ENCODE assay signal across 13 cellular contexts in genomic region chr15:80090879-80091503, GRCh38. TPM values are rescaled to one million over a fixed set of nuclear protein-coding genes. Genes with fewer than 3 reads are reported as not detected.
A peak's percentile ranks its signal among the peaks of the same experiment; 100 is the strongest.
DNase-seq lines count a peak whose midpoint lies in the region; ATAC-seq and TF ChIP-seq lines count a peak whose summit lies in the region.
"Had no signal": no experiment of that assay in that cellular context is flagged by ENCODE, and none has a peak within 500 bp of the region (broad histone marks: within the 10 kb centered on the region; RNA-seq: fewer than 3 reads in every experiment).

No MANE protein-coding gene starts in this region.

- H3K27me3 Mint-ChIP-seq in endothelial cell (ENCODE audit: unreplicated experiment) = no peaks in the 10 kb centered on the region
- no peaks in the 10 kb centered on the region for H3K27me3 Mint-ChIP-seq in activated naive CD4-positive, alpha-beta T cell treated with anti-CD3 and anti-CD28 coated beads for 36 hours (ENCODE audit: low read depth)

- H3K27me3 ChIP-seq in smooth muscle cell (ENCODE audit: low read depth) = no peaks in the 10 kb centered on the region

- no peaks in the 10 kb centered on the region for H3F3A ChIP-seq in smooth muscle cell (ENCODE audit: low read depth)

- no peaks in the 10 kb centered on the region for H3K9me3 Mint-ChIP-seq in endothelial cell (ENCODE audit: unreplicated experiment)
- H3K9me3 Mint-ChIP-seq in activated naive CD4-positive, alpha-beta T cell treated with anti-CD3 and anti-CD28 coated beads for 36 hours = no peaks in the 10 kb centered on the region

- no peak overlapping the region for H3K4me3 Mint-ChIP-seq in endothelial cell (ENCODE audit: unreplicated experiment)
- H3K4me3 Mint-ChIP-seq in activated naive CD4-positive, alpha-beta T cell treated with anti-CD3 and anti-CD28 coated beads for 36 hours = no peak overlapping the region

- intact Hi-C loops in left ventricle myocardium superior (cut with micrococcal nuclease) = no loop called here
- intact Hi-C loops in activated naive CD4-positive, alpha-beta T cell treated with anti-CD3 and anti-CD28 coated beads for 36 hours (cut with micrococcal nuclease) = no loop called here

- no peaks in the 10 kb centered on the region for H3K9me3 ChIP-seq in smooth muscle cell (replicated peaks; ENCODE audit: low read depth)

- peaks cover 93% of the 10 kb centered on the region for H3K79me2 ChIP-seq in smooth muscle cell (ENCODE audit: low read depth)

- H3K4me3 ChIP-seq in smooth muscle cell = no peak overlapping the region

- H3K27ac Mint-ChIP-seq in endothelial cell (ENCODE audit: unreplicated experiment) = no peak overlapping the region
- no peak overlapping the region for H3K27ac Mint-ChIP-seq in activated naive CD4-positive, alpha-beta T cell treated with anti-CD3 and anti-CD28 coated beads for 36 hours

- no peaks in the 10 kb centered on the region for H3K4me1 ChIP-seq in smooth muscle cell (ENCODE audit: low read depth)

- TF ChIP-seq CTCF in endothelial cell (IDR thresholded peaks at IDR 0.05; ENCODE audit: unreplicated experiment) (peak; percentile 74), smooth muscle cell (IDR thresholded peaks at IDR 0.05; ENCODE audit: borderline replicate concordance, insufficient read depth, poor library complexity, severe bottlenecking) (peak; percentile 38)

- peak; percentile 34 for DNase-seq in SIG-M5 treated with dmso at 0.1 percent for 504 hours (lab: John Stamatoyannopoulos, UW; ENCODE audit: unreplicated experiment)
- no peak for DNase-seq in SIG-M5 (lab: John Stamatoyannopoulos, UW)
- DNase-seq in NAMALWA (ENCODE audit: low spot score) = peak; percentile 39
- DNase-seq in endothelial cell (ENCODE audit: low spot score) = no peak
- no peak for DNase-seq in smooth muscle cell (lab: John Stamatoyannopoulos, UW; ENCODE audit: unreplicated experiment)
- no peak for DNase-seq in left ventricle myocardium superior
- no peak for DNase-seq in activated naive CD4-positive, alpha-beta T cell treated with anti-CD3 and anti-CD28 coated beads for 36 hours
- DNase-seq: activated T-cell treated with anti-CD3 and anti-CD28 coated beads, Interleukin-2, amount 50 U/mL, for 48 hours; kidney; NCI-H2081 treated with DMSO at 0.1 percent for 48 hours; retina had no signal

- peaks cover 100% of the 10 kb centered on the region for H4K20me1 ChIP-seq in smooth muscle cell (ENCODE audit: low read depth)

- no peaks in the 10 kb centered on the region for H3K36me3 ChIP-seq in smooth muscle cell (ENCODE audit: low read depth)

- peaks cover 9% of the 10 kb centered on the region for H3K36me3 Mint-ChIP-seq in endothelial cell (ENCODE audit: low read depth, unreplicated experiment)
- peaks cover 3% of the 10 kb centered on the region for H3K36me3 Mint-ChIP-seq in activated naive CD4-positive, alpha-beta T cell treated with anti-CD3 and anti-CD28 coated beads for 36 hours (ENCODE audit: low read depth)

- CTCF ChIA-PET in activated naive CD4-positive, alpha-beta T cell treated with anti-CD3 and anti-CD28 coated beads for 36 hours (lab: Charles Lee) = interaction anchor here (0.6 to 1.0 kb wide), 2 partner anchors 31 to 50 kb away, joined by 5 to 9 read pairs; partner anchors contain the start of gene ZFAND6

- H3K9ac ChIP-seq in smooth muscle cell (ENCODE audit: low read depth) = no peak overlapping the region

- H3K4me2 ChIP-seq in smooth muscle cell = no peak overlapping the region

- WGBS in smooth muscle cell (ENCODE audit: low lambda C conversion rate) = 97% methylated on average over 7 of the region's 7 CpGs

- ATAC-seq in GM18867 (IDR thresholded peaks at IDR 0.05; ENCODE audit: unreplicated experiment) (no peak), left ventricle myocardium superior (no peak)

- H3K27ac ChIP-seq in smooth muscle cell (ENCODE audit: low read depth) = no peak overlapping the region
- H3K27ac ChIP-seq: HL-60 had no signal

- H2AFZ ChIP-seq in smooth muscle cell (ENCODE audit: low read depth) = no peak overlapping the region

- peaks cover 3% of the 10 kb centered on the region for H3K4me1 Mint-ChIP-seq in endothelial cell (ENCODE audit: unreplicated experiment)
- peaks cover 47% of the 10 kb centered on the region for H3K4me1 Mint-ChIP-seq in activated naive CD4-positive, alpha-beta T cell treated with anti-CD3 and anti-CD28 coated beads for 36 hours (ENCODE audit: low read depth)

RNA-seq across cellular contexts. Expression of gene ZFAND6, which starts 31.5 kb away (rescaled TPM):
- total RNA-seq in endothelial cell (ENCODE audit: unreplicated experiment) = 77.3 TPM
- total RNA-seq in smooth muscle cell = 144 and 165 TPM in 2 replicates
- polyA plus RNA-seq in smooth muscle cell = 78.4 and 81.9 TPM in 2 replicates
- total RNA-seq in left ventricle myocardium superior = 67.6 TPM
- total RNA-seq in activated naive CD4-positive, alpha-beta T cell treated with anti-CD3 and anti-CD28 coated beads for 36 hours = 10 to 100 TPM; 28.9 to 29.6 TPM

Comparison
In these comparisons a context has a peak if more than half of its experiments do, and no peak if none do; other contexts are left out.
1. DNase-seq: peak in SIG-M5 treated with dmso at 0.1 percent for 504 hours (single experiment) and NAMALWA (single experiment); none in SIG-M5 (single experiment), endothelial cell (single experiment), smooth muscle cell (single experiment), left ventricle myocardium superior (single experiment) and activated naive CD4-positive, alpha-beta T cell treated with anti-CD3 and anti-CD28 coated beads for 36 hours (single experiment).